9 cellular contexts compared by ENCODE assay signal in genomic region chr17:19508327-19508867, GRCh38. TPM values are rescaled to one million over a fixed set of nuclear protein-coding genes. Genes with fewer than 3 reads are reported as not detected.
DNase-seq lines count a peak whose midpoint lies in the region; ATAC-seq and TF ChIP-seq lines count a peak whose summit lies in the region.
"Had no signal": no experiment of that assay in that cellular context is flagged by ENCODE, and none has a peak within 500 bp of the region (broad histone marks: within the 10 kb centered on the region; RNA-seq: fewer than 3 reads in every experiment).

No MANE protein-coding gene starts in this region.

- peaks cover 0 to 4% (median 0%) of the 10 kb centered on the region in 7 donors for H3K9me3 Mint-ChIP-seq in CD4-positive, CD25-positive, alpha-beta regulatory T cell
- no peaks in the 10 kb centered on the region for H3K9me3 Mint-ChIP-seq in osteocyte (ENCODE audit: unreplicated experiment)

- H3K27ac Mint-ChIP-seq in CD4-positive, CD25-positive, alpha-beta regulatory T cell, result peak overlapping the region; percentile 94 to 100 (median 97)
- peak overlapping the region; percentile 84 for H3K27ac Mint-ChIP-seq in osteocyte (ENCODE audit: unreplicated experiment)

- no peaks in the 10 kb centered on the region for H3K9me3 ChIP-seq in CD4-positive, CD25-positive, alpha-beta regulatory T cell (ENCODE audit: control insufficient read depth in 2 of 2, low read length in 2 of 2)
- no peaks in the 10 kb centered on the region for H3K9me3 ChIP-seq in upper lobe of right lung

- peaks cover 23% of the 10 kb centered on the region for H3K27me3 Mint-ChIP-seq in CD4-positive, CD25-positive, alpha-beta regulatory T cell
- no peaks in the 10 kb centered on the region for H3K27me3 Mint-ChIP-seq in osteocyte (ENCODE audit: unreplicated experiment)

- intact Hi-C loops in upper lobe of right lung (cut with DNase I), result no loop called here

- peak in 1 of 3 donors; percentile 36 for DNase-seq in CD4-positive, CD25-positive, alpha-beta regulatory T cell
- DNase-seq in NCI-H1105 (lab: John Stamatoyannopoulos, UW) (peak; percentile 73), fibroblast of mammary gland (ENCODE audit: low read depth) (no peak), osteocyte (ENCODE audit: extremely low spot score, unreplicated experiment) (no peak), upper lobe of right lung (peak; percentile 80), HK-2 (ENCODE audit: unreplicated experiment) (no peak)
- peak; percentile 68 for DNase-seq in activated CD8-positive, alpha-beta memory T cell treated with anti-CD3 and anti-CD28 coated beads, Interleukin-2, amount 50 U/mL, for 48 hours

- H3K27me3 ChIP-seq in CD4-positive, CD25-positive, alpha-beta regulatory T cell (ENCODE audit: control insufficient read depth, insufficient read depth, low read length), result no peaks in the 10 kb centered on the region
- no peaks in the 10 kb centered on the region for H3K27me3 ChIP-seq in upper lobe of right lung

- peaks cover 4% of the 10 kb centered on the region for H3K36me3 Mint-ChIP-seq in CD4-positive, CD25-positive, alpha-beta regulatory T cell
- no peaks in the 10 kb centered on the region for H3K36me3 Mint-ChIP-seq in osteocyte (ENCODE audit: unreplicated experiment)

- peak overlapping the region; percentile 89 to 96 (median 95) for H3K4me3 Mint-ChIP-seq in CD4-positive, CD25-positive, alpha-beta regulatory T cell
- peak overlapping the region; percentile 89 for H3K4me3 Mint-ChIP-seq in osteocyte (ENCODE audit: unreplicated experiment)

- TF ChIP-seq CTCF in fibroblast of mammary gland (conservative IDR thresholded peaks at IDR 0.05; ENCODE audit: control insufficient read depth, insufficient read depth, low read depth, low read length), result no peak
- no peak for TF ChIP-seq CTCF in osteocyte (IDR thresholded peaks at IDR 0.05)
- no peak for TF ChIP-seq CTCF in upper lobe of right lung (IDR thresholded peaks at IDR 0.05)

- peak overlapping the region; percentile 86 for H3K4me3 ChIP-seq in CD4-positive, CD25-positive, alpha-beta regulatory T cell (ENCODE audit: low read depth, low read length)
- H3K4me3 ChIP-seq in fibroblast of mammary gland (ENCODE audit: control insufficient read depth, low read depth, low read length), result peak overlapping the region; percentile 69
- peak overlapping the region; percentile 72 for H3K4me3 ChIP-seq in upper lobe of right lung

- peak overlapping the region; percentile 56 for H3K27ac ChIP-seq in CD4-positive, CD25-positive, alpha-beta regulatory T cell (ENCODE audit: insufficient read depth, low read length, poor library complexity, severe bottlenecking)
- H3K27ac ChIP-seq in upper lobe of right lung, result peak overlapping the region; percentile 77

- H3K4me1 ChIP-seq in CD4-positive, CD25-positive, alpha-beta regulatory T cell (ENCODE audit: control insufficient read depth, insufficient read depth, low read length, poor library complexity, severe bottlenecking), result peaks cover 10% of the 10 kb centered on the region
- H3K4me1 ChIP-seq in upper lobe of right lung, result no peaks in the 10 kb centered on the region

- peak; percentile 44 to 59 for ATAC-seq in CD4-positive, CD25-positive, alpha-beta regulatory T cell (ENCODE audit: low read depth in 2 of 2)
- peak; percentile 40 for ATAC-seq in GM21526 (IDR thresholded peaks at IDR 0.05; ENCODE audit: low FRiP score, unreplicated experiment)
- peak; percentile 69 for ATAC-seq in upper lobe of right lung

- peaks cover 8 to 18% (median 9%) of the 10 kb centered on the region in 4 donors for H3K4me1 Mint-ChIP-seq in CD4-positive, CD25-positive, alpha-beta regulatory T cell
- H3K4me1 Mint-ChIP-seq in osteocyte (ENCODE audit: unreplicated experiment), result peaks cover 7% of the 10 kb centered on the region

- H3K36me3 ChIP-seq in CD4-positive, CD25-positive, alpha-beta regulatory T cell (ENCODE audit: control insufficient read depth, insufficient read depth, low read length), result no peaks in the 10 kb centered on the region
- no peaks in the 10 kb centered on the region for H3K36me3 ChIP-seq in upper lobe of right lung

RNA-seq across cellular contexts. Expression of gene SLC47A1, which starts 25.3 kb away (rescaled TPM):
- not detected for total RNA-seq in CD4-positive, CD25-positive, alpha-beta regulatory T cell
- polyA plus RNA-seq in CD4-positive, CD25-positive, alpha-beta regulatory T cell, result 1 to 10 TPM in 1 of 4 donors, not detected in 3; 1.0 TPM
- 2.4 and 2.7 TPM in 2 replicates for total RNA-seq in osteocyte
- total RNA-seq in upper lobe of right lung, result 13.4 TPM
- total RNA-seq: HT1080 had no signal

Comparison
In these comparisons a context has a peak if more than half of its experiments do, and no peak if none do; other contexts are left out.
1. DNase-seq: peak in NCI-H1105 (single experiment), activated CD8-positive, alpha-beta memory T cell treated with anti-CD3 and anti-CD28 coated beads, Interleukin-2, amount 50 U/mL, for 48 hours (single experiment) and upper lobe of right lung (single experiment); none in fibroblast of mammary gland (single experiment), osteocyte (single experiment) and HK-2 (single experiment).
2. Peak in every context shown above with its lines, with median percentiles within 50 percentile points of each other: ATAC-seq and H3K4me3 ChIP-seq.